ENCODE assay signal across 23 cellular contexts in the genomic region with DNA sequence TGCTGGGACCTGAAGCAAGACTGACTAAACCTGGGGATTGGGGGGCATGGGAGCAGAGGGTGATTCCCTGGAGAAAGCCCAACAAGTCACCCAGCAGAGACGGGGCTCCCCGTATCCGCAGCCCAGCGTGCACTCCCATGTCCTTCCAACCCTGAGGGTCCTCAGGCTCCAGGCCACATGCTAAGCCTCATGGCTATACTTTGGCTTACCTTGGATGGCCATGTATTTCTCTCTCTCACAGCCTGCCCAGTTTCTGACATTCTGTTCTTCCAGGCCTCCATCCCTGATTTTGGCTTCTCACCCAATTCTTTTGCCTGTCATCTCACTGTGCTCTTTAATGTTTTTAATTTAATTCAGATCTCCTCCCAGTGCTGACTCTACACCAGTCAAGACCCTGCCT.
"Had no signal": no experiment of that assay in that cellular context is flagged by ENCODE, and none has a peak within 500 bp of the region (broad histone marks: within the 10 kb centered on the region; RNA-seq: fewer than 3 reads in every experiment).

No MANE protein-coding gene starts in this region.

- ATAC-seq: natural killer cell; psoas muscle; right cardiac atrium; right lobe of liver; stimulated activated effector memory CD8-positive, alpha-beta T cell treated with anti-CD3 and anti-CD28 coated beads, Interleukin-12 subunit alpha, Interleukin-12 subunit beta, amount 100 ng/mL, for 72 hours; stimulated activated naive B cell treated with anti-CD40 and anti-IgM and Interleukin-4, amounts not matched to agents 10 μg/mL and 1 μg/mL and 100 μg/mL, for 72 hours had no signal

- DNase-seq: natural killer cell; occipital lobe; ovary; posterior cingulate gyrus; psoas muscle; right cardiac atrium; right lobe of liver; sigmoid colon; small intestine; stimulated activated CD4-positive, alpha-beta T cell treated with anti-CD3 and anti-CD28 coated beads, Interleukin-15, amount 100 ng/mL, for 24 hours; stimulated activated CD4-positive, alpha-beta T cell treated with anti-CD3 and anti-CD28 coated beads, Interleukin-2, amount 100 ng/mL, for 24 hours; stimulated activated CD4-positive, alpha-beta T cell treated with anti-CD3 and anti-CD28 coated beads, Interleukin-2, amount 100 ng/mL, for 48 hours; stimulated activated CD4-positive, alpha-beta T cell treated with anti-CD3 and anti-CD28 coated beads, Interleukin-4, amount 100 ng/mL, for 24 hours; stimulated activated naive B cell treated with anti-CD40 and anti-IgM and Interleukin-4, amounts not matched to agents 10 μg/mL and 1 μg/mL and 100 μg/mL, for 72 hours; stimulated activated naive CD4-positive, alpha-beta T cell treated with Interleukin-2 at 50 U/mL for 16 hours; stomach; thyroid gland; trophoblast cell had no signal

- H3K27me3 Mint-ChIP-seq: stimulated activated naive B cell treated with anti-CD40 and anti-IgM and Interleukin-4, amounts not matched to agents 10 μg/mL and 1 μg/mL and 100 μg/mL, for 72 hours; stimulated activated naive CD8-positive, alpha-beta T cell treated with anti-CD3 and anti-CD28 coated beads, Interleukin-15, Interleukin-2, amounts not matched to agents 100 ng/mL and 50 ng/mL, for 24 hours had no signal

- H3K4me1 Mint-ChIP-seq: natural killer cell; stimulated activated effector memory CD8-positive, alpha-beta T cell treated with anti-CD3 and anti-CD28 coated beads, Interleukin-12 subunit alpha, Interleukin-12 subunit beta, amount 100 ng/mL, for 72 hours had no signal

- H3K36me3 Mint-ChIP-seq: natural killer cell; neural progenitor cell; stimulated activated effector memory CD8-positive, alpha-beta T cell treated with anti-CD3 and anti-CD28 coated beads, Interleukin-12 subunit alpha, Interleukin-12 subunit beta, amount 100 ng/mL, for 72 hours; stimulated activated naive B cell treated with anti-CD40 and anti-IgM and Interleukin-4, amounts not matched to agents 10 μg/mL and 1 μg/mL and 100 μg/mL, for 72 hours had no signal

- H3K4me3 Mint-ChIP-seq: natural killer cell; nephron; neural progenitor cell; stimulated activated effector memory CD8-positive, alpha-beta T cell treated with anti-CD3 and anti-CD28 coated beads, Interleukin-12 subunit alpha, Interleukin-12 subunit beta, amount 100 ng/mL, for 72 hours; stimulated activated naive B cell treated with anti-CD40 and anti-IgM and Interleukin-4, amounts not matched to agents 10 μg/mL and 1 μg/mL and 100 μg/mL, for 72 hours; stimulated activated naive CD8-positive, alpha-beta T cell treated with anti-CD3 and anti-CD28 coated beads, Interleukin-15, Interleukin-2, amounts not matched to agents 100 ng/mL and 50 ng/mL, for 24 hours had no signal

- H3K27ac Mint-ChIP-seq: natural killer cell; neural progenitor cell; progenitor cell of endocrine pancreas; stimulated activated effector memory CD8-positive, alpha-beta T cell treated with anti-CD3 and anti-CD28 coated beads, Interleukin-12 subunit alpha, Interleukin-12 subunit beta, amount 100 ng/mL, for 72 hours; stimulated activated naive B cell treated with anti-CD40 and anti-IgM and Interleukin-4, amounts not matched to agents 10 μg/mL and 1 μg/mL and 100 μg/mL, for 72 hours; stimulated activated naive CD8-positive, alpha-beta T cell treated with anti-CD3 and anti-CD28 coated beads, Interleukin-15, Interleukin-2, amounts not matched to agents 100 ng/mL and 50 ng/mL, for 24 hours had no signal

- H3K9me3 Mint-ChIP-seq: natural killer cell; nephron; neural progenitor cell; stimulated activated effector memory CD8-positive, alpha-beta T cell treated with anti-CD3 and anti-CD28 coated beads, Interleukin-12 subunit alpha, Interleukin-12 subunit beta, amount 100 ng/mL, for 72 hours; stimulated activated naive B cell treated with anti-CD40 and anti-IgM and Interleukin-4, amounts not matched to agents 10 μg/mL and 1 μg/mL and 100 μg/mL, for 72 hours; stimulated activated naive CD8-positive, alpha-beta T cell treated with anti-CD3 and anti-CD28 coated beads, Interleukin-15, Interleukin-2, amounts not matched to agents 100 ng/mL and 50 ng/mL, for 24 hours had no signal
